Comparison of ENCODE assay signal across 8 cellular contexts in genomic region chr2:216013080-216013909, GRCh38. TPM values are rescaled to one million over a fixed set of nuclear protein-coding genes. Genes with fewer than 3 reads are reported as not detected.
DNase-seq lines count a peak whose midpoint lies in the region; ATAC-seq and TF ChIP-seq lines count a peak whose summit lies in the region.

Gene MREG, minus strand, starts transcription at chr2:216013551. Its CDS starts 224 bp downstream, at chr2:216013327.

- WGBS in heart right ventricle, 2 donors: 1% methylated on average over 58 to 70 of the region's 70 CpGs
- WGBS in upper lobe of left lung, 2 donors: 1 to 2% methylated on average over 8 to 36 of the region's 70 CpGs

- ATAC-seq in HG02623 (IDR thresholded peaks at IDR 0.05; ENCODE audit: unreplicated experiment) (peak; percentile 46), heart right ventricle (peak; percentile 64 to 87 (median 68)), upper lobe of left lung (ENCODE audit: low FRiP score in 2 of 2) (peak; percentile 84 to 88)

- H3K4me3 ChIP-seq in heart right ventricle: peak within 1 kb of the TSS; percentile 8 to 65 (median 58)
- H3K4me3 ChIP-seq in upper lobe of left lung: peak within 1 kb of the TSS; percentile 56 to 71 (median 66)

- no peak within 1 kb of the TSS for H3K27ac ChIP-seq in heart right ventricle
- H3K27ac ChIP-seq in upper lobe of left lung: peak within 1 kb of the TSS; percentile 74 to 93 (median 84)

- no peaks in the 10 kb centered on the region for H3K36me3 ChIP-seq in heart right ventricle
- H3K36me3 ChIP-seq in upper lobe of left lung: no peaks in the 10 kb centered on the region

- no peaks in the 10 kb centered on the region for H3K27me3 ChIP-seq in heart right ventricle
- no peaks in the 10 kb centered on the region for H3K27me3 ChIP-seq in upper lobe of left lung

- H3K4me1 ChIP-seq in heart right ventricle (peaks cover 0 to 17% (median 8%) of the 10 kb centered on the region in 9 donors), upper lobe of left lung (peaks cover 7 to 31% (median 10%) of the 10 kb centered on the region in 4 donors)

- no peaks in the 10 kb centered on the region for H3K9me3 ChIP-seq in heart right ventricle
- no peaks in the 10 kb centered on the region for H3K9me3 ChIP-seq in upper lobe of left lung

- intact Hi-C loops in heart right ventricle (cut with DNase I) (loop anchor here in 1 of 10 donors (10.0 kb wide), 1 partner anchor 58 kb away; no protein-coding TSS in a partner anchor), posterior vena cava (cut with DNase I) (no loop called here)

- no peak for TF ChIP-seq POLR2A in upper lobe of left lung (IDR thresholded peaks at IDR 0.05)

- DNase-seq in NCI-H1092 (lab: John Stamatoyannopoulos, UW) (peak; percentile 71), SW 1271 (lab: John Stamatoyannopoulos, UW) (peak; percentile 34 to 63), heart right ventricle (peak; percentile 59 to 67), posterior vena cava (ENCODE audit: low spot score) (peak; percentile 88), upper lobe of left lung (peak; percentile 79 to 92)
- DNase-seq in activated naive CD8-positive, alpha-beta T cell treated with anti-CD3 and anti-CD28 coated beads, Interleukin-2, amount 50 U/mL, for 16 hours (ENCODE audit: low read depth, low spot score): peak; percentile 72

- no peak for TF ChIP-seq EP300 in upper lobe of left lung (IDR thresholded peaks at IDR 0.05)

- TF ChIP-seq CTCF in GM12874 (IDR thresholded peaks at IDR 0.05; ENCODE audit: insufficient read depth, low read depth, low read length) (peak; percentile 80), heart right ventricle (IDR thresholded peaks at IDR 0.05) (peak; percentile 40 to 74 (median 68)), upper lobe of left lung (IDR thresholded peaks at IDR 0.05) (peak; percentile 46 to 79 (median 64))

RNA-seq across cellular contexts. Expression of gene MREG, which starts in this region (rescaled TPM):
- total RNA-seq in heart right ventricle: 1 to 10 TPM in 1 of 10 donors, under 1 TPM in 9; 0.13 to 1.5 (median 0.38) TPM
- polyA plus RNA-seq in heart right ventricle: under 1 TPM; 0.14 to 0.51 TPM
- total RNA-seq in posterior vena cava: under 1 TPM; 0.67 to 0.74 TPM
- total RNA-seq in upper lobe of left lung: 10 to 100 TPM; 15.4 to 22.6 (median 19.4) TPM

Comparison
In these comparisons a context has a peak if more than half of its experiments do, and no peak if none do; other contexts are left out.
1. RNA of gene MREG (total RNA-seq): 15.4 to 22.6 TPM in upper lobe of left lung; 0.67 to 0.74 TPM in posterior vena cava and 0.13 to 1.5 TPM in heart right ventricle; every median in the first group is over 4 times any median in the second.
2. Peak in DNase-seq in posterior vena cava; RNA of the gene not detected or under 1 TPM.
3. H3K27ac ChIP-seq: peak in upper lobe of left lung (4 of 4); none in heart right ventricle (0 of 10).
4. Peak in every context shown above with its lines, with median percentiles within 50 percentile points of each other: CTCF ChIP-seq, ATAC-seq and DNase-seq.